ENCODE assay signal across 10 cellular contexts in genomic region chr13:77660841-77661250, GRCh38. TPM values are rescaled to one million over a fixed set of nuclear protein-coding genes. Genes with fewer than 3 reads are reported as not detected.
"Had no signal": no experiment of that assay in that cellular context is flagged by ENCODE, and none has a peak within 500 bp of the region (broad histone marks: within the 10 kb centered on the region; RNA-seq: fewer than 3 reads in every experiment).

No MANE protein-coding gene starts in this region.

- H3K4me1 Mint-ChIP-seq: IgD-negative memory B cell had no signal

- H3K4me3 ChIP-seq: K562 had no signal

- ATAC-seq: HepG2, K562 had no signal

- FAIRE-seq: HepG2, HTR-8/SVneo, K562 had no signal

- DNase-seq: IMR-90, KBM-7, KG1 had no signal

- H3K27ac Mint-ChIP-seq: IgD-negative memory B cell had no signal

- H3K4me3 Mint-ChIP-seq: IgD-negative memory B cell had no signal

- H3K9ac ChIP-seq: KMS-11 had no signal

- H3K27ac ChIP-seq: HL-60, KMS-11 had no signal

RNA-seq across cellular contexts. Expression of gene SLAIN1, which starts 36.6 kb away (rescaled TPM):
- total RNA-seq: HT-29 had no signal
